ENCODE assay signal across 1 cellular context in genomic region chr6:16822529-16822928, GRCh38.
TF ChIP-seq lines count a peak whose summit lies in the region.

No MANE protein-coding gene starts in this region.

TF ChIP-seq in HepG2, 621 proteins besides CTCF, POLR2A, EP300 and RAD21 (continued from another document):
- TF ChIP-seq FOXP4 (CRISPR knock-in tag; IDR thresholded peaks at IDR 0.05) (no peak), YEATS2 (CRISPR knock-in tag; IDR thresholded peaks at IDR 0.05; ENCODE audit: borderline replicate concordance) (no peak), ZNF350 (CRISPR knock-in tag; IDR thresholded peaks at IDR 0.05; ENCODE audit: borderline replicate concordance, low read depth) (no peak)
